In the genomic region with DNA sequence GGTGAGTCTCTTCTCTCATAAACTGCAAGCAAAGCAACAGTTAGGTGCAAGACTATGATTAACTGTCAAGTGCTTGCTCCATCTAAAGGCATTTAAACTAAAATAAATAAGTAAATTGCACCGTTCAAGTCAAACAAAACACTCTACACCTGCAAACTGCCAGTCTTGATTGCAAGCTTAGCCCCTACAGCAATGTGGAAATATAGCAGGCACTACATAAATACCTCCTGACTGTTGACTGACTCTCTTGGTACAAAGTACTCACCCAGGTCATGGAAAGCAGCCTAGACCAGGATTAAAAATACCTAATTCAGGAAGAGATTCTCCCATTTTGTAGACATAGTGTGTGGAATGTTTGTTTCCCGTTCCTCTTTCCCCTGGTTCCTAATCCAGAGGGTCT, we compare ENCODE assay signal across 19 cellular contexts.
"Had no signal": no experiment of that assay in that cellular context is flagged by ENCODE, and none has a peak within 500 bp of the region (broad histone marks: within the 10 kb centered on the region; RNA-seq: fewer than 3 reads in every experiment).

No MANE protein-coding gene starts in this region.

- H3K36me3 Mint-ChIP-seq: activated CD8-positive, alpha-beta memory T cell treated with anti-CD3 and anti-CD28 coated beads, Interleukin-2, amount 10 ng/mL, durations not matched to agents 7 days and 5 days; activated naive CD8-positive, alpha-beta T cell treated with anti-CD3 and anti-CD28 coated beads for 36 hours; naive thymus-derived CD4-positive, alpha-beta T cell; WTC11 had no signal

- H3K9me3 Mint-ChIP-seq: activated naive CD8-positive, alpha-beta T cell treated with anti-CD3 and anti-CD28 coated beads for 36 hours had no signal

- DNase-seq: activated CD4-positive, alpha-beta memory T cell treated with anti-CD3 and anti-CD28 coated beads, Interleukin-2, amount 10 ng/mL, durations not matched to agents 7 days and 5 days; activated CD4-positive, alpha-beta T cell treated with anti-CD3 and anti-CD28 coated beads for 36 hours; activated CD8-positive, alpha-beta memory T cell treated with anti-CD3 and anti-CD28 coated beads, Interleukin-2, amount 10 ng/mL, durations not matched to agents 7 days and 5 days; activated naive CD8-positive, alpha-beta T cell treated with anti-CD3 and anti-CD28 coated beads for 36 hours; amniotic stem cell; dermis blood vessel endothelial cell; effector memory CD4-positive, alpha-beta T cell; foreskin fibroblast; hippocampal formation; left ventricle myocardium inferior; naive thymus-derived CD4-positive, alpha-beta T cell; occipital lobe; retina; stimulated activated CD4-positive, alpha-beta T cell treated with anti-CD3 and anti-CD28 coated beads, Interleukin-2, amount 100 ng/mL, for 24 hours; stimulated activated naive CD4-positive, alpha-beta T cell treated with Interleukin-2 at 50 U/mL for 16 hours had no signal

- H3K9me3 ChIP-seq: left ventricle myocardium inferior, tibial nerve had no signal

- FAIRE-seq: islet of Langerhans had no signal

- H3K27ac Mint-ChIP-seq: activated CD4-positive, alpha-beta memory T cell treated with anti-CD3 and anti-CD28 coated beads, Interleukin-2, amount 10 ng/mL, durations not matched to agents 7 days and 5 days; activated CD4-positive, alpha-beta T cell treated with anti-CD3 and anti-CD28 coated beads for 36 hours; activated CD8-positive, alpha-beta memory T cell treated with anti-CD3 and anti-CD28 coated beads, Interleukin-2, amount 10 ng/mL, durations not matched to agents 7 days and 5 days; activated naive CD8-positive, alpha-beta T cell treated with anti-CD3 and anti-CD28 coated beads for 36 hours; naive thymus-derived CD4-positive, alpha-beta T cell; WTC11 had no signal

- H3K4me3 Mint-ChIP-seq: activated CD4-positive, alpha-beta memory T cell treated with anti-CD3 and anti-CD28 coated beads, Interleukin-2, amount 10 ng/mL, durations not matched to agents 7 days and 5 days; activated CD4-positive, alpha-beta T cell treated with anti-CD3 and anti-CD28 coated beads for 36 hours; activated CD8-positive, alpha-beta memory T cell treated with anti-CD3 and anti-CD28 coated beads, Interleukin-2, amount 10 ng/mL, durations not matched to agents 7 days and 5 days; activated naive CD8-positive, alpha-beta T cell treated with anti-CD3 and anti-CD28 coated beads for 36 hours; naive thymus-derived CD4-positive, alpha-beta T cell; WTC11 had no signal

- ATAC-seq: activated CD4-positive, alpha-beta T cell treated with anti-CD3 and anti-CD28 coated beads for 36 hours; activated CD8-positive, alpha-beta memory T cell treated with anti-CD3 and anti-CD28 coated beads, Interleukin-2, amount 10 ng/mL, durations not matched to agents 7 days and 5 days; naive thymus-derived CD4-positive, alpha-beta T cell; WTC11 had no signal

- H3K27me3 Mint-ChIP-seq: activated CD4-positive, alpha-beta memory T cell treated with anti-CD3 and anti-CD28 coated beads, Interleukin-2, amount 10 ng/mL, durations not matched to agents 7 days and 5 days; activated CD8-positive, alpha-beta memory T cell treated with anti-CD3 and anti-CD28 coated beads, Interleukin-2, amount 10 ng/mL, durations not matched to agents 7 days and 5 days had no signal

- H3K4me1 ChIP-seq: left ventricle myocardium inferior had no signal

- H3K4me1 Mint-ChIP-seq: activated CD4-positive, alpha-beta memory T cell treated with anti-CD3 and anti-CD28 coated beads, Interleukin-2, amount 10 ng/mL, durations not matched to agents 7 days and 5 days; activated CD4-positive, alpha-beta T cell treated with anti-CD3 and anti-CD28 coated beads for 36 hours; activated CD8-positive, alpha-beta memory T cell treated with anti-CD3 and anti-CD28 coated beads, Interleukin-2, amount 10 ng/mL, durations not matched to agents 7 days and 5 days; activated naive CD8-positive, alpha-beta T cell treated with anti-CD3 and anti-CD28 coated beads for 36 hours had no signal

- H3K4me3 ChIP-seq: left ventricle myocardium inferior, SK-N-MC, tibial nerve had no signal

- H3K27ac ChIP-seq: left ventricle myocardium inferior, SK-N-MC had no signal
